In the genomic region with DNA sequence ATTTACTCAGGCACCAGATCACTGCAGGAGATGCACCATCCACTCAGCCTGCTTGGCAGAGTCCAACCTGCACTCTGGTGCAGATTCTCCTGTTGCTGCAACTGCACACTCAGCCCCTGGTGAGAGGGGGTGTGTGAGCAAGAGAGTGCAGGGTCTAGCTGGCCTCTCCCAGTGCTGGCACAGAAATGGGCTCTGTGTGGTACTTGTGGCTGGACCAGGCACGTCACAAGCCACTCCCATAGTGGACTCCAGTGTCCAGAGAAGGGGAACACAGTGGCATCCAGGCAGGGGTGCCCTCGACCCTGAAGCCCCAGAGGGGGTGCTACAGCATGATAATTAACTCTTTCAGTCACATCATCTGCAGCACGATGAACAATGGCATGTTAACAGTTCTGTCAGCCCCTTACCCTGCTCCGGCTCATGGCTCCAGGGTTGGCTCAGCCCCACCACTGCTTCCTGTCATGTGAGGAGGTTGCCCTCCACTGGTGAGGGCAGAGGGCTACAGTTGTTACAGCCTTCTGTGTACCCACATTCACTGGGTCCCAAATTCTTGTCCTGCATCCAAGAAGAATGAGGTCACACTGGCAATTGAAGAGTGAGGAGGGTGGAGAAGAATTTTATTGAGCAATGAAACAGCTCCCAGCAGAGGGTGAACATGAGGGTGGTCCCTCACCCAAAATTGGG, we compare ENCODE assay signal across 1 cellular context.
TF ChIP-seq lines count a peak whose summit lies in the region.

No MANE protein-coding gene starts in this region.

TF ChIP-seq in HCT116, 20 proteins besides CTCF, POLR2A, EP300 and RAD21:
- TF ChIP-seq, protein P1, sequence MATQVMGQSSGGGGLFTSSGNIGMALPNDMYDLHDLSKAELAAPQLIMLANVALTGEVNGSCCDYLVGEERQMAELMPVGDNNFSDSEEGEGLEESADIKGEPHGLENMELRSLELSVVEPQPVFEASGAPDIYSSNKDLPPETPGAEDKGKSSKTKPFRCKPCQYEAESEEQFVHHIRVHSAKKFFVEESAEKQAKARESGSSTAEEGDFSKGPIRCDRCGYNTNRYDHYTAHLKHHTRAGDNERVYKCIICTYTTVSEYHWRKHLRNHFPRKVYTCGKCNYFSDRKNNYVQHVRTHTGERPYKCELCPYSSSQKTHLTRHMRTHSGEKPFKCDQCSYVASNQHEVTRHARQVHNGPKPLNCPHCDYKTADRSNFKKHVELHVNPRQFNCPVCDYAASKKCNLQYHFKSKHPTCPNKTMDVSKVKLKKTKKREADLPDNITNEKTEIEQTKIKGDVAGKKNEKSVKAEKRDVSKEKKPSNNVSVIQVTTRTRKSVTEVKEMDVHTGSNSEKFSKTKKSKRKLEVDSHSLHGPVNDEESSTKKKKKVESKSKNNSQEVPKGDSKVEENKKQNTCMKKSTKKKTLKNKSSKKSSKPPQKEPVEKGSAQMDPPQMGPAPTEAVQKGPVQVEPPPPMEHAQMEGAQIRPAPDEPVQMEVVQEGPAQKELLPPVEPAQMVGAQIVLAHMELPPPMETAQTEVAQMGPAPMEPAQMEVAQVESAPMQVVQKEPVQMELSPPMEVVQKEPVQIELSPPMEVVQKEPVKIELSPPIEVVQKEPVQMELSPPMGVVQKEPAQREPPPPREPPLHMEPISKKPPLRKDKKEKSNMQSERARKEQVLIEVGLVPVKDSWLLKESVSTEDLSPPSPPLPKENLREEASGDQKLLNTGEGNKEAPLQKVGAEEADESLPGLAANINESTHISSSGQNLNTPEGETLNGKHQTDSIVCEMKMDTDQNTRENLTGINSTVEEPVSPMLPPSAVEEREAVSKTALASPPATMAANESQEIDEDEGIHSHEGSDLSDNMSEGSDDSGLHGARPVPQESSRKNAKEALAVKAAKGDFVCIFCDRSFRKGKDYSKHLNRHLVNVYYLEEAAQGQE (IDR thresholded peaks at IDR 0.05; ENCODE audit: low read depth), result no peak
- TF ChIP-seq, protein P2, sequence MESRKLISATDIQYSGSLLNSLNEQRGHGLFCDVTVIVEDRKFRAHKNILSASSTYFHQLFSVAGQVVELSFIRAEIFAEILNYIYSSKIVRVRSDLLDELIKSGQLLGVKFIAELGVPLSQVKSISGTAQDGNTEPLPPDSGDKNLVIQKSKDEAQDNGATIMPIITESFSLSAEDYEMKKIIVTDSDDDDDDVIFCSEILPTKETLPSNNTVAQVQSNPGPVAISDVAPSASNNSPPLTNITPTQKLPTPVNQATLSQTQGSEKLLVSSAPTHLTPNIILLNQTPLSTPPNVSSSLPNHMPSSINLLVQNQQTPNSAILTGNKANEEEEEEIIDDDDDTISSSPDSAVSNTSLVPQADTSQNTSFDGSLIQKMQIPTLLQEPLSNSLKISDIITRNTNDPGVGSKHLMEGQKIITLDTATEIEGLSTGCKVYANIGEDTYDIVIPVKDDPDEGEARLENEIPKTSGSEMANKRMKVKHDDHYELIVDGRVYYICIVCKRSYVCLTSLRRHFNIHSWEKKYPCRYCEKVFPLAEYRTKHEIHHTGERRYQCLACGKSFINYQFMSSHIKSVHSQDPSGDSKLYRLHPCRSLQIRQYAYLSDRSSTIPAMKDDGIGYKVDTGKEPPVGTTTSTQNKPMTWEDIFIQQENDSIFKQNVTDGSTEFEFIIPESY (IDR thresholded peaks at IDR 0.05; ENCODE audit: extremely low read depth, insufficient replicate concordance, low read length), result no peak
- TF ChIP-seq CBX3 (IDR thresholded peaks at IDR 0.05; ENCODE audit: low read depth) (no peak), TCF7L2 (IDR thresholded peaks at IDR 0.05; ENCODE audit: borderline replicate concordance, extremely low read depth, insufficient read depth, insufficient read length) (no peak), YY1 (IDR thresholded peaks at IDR 0.05; ENCODE audit: extremely low read depth, insufficient replicate concordance, low read depth, low read length) (no peak), SIN3A (IDR thresholded peaks at IDR 0.05; ENCODE audit: low read depth) (no peak), EZH2phosphoT487 (IDR thresholded peaks at IDR 0.05; ENCODE audit: borderline replicate concordance) (no peak), ZFX (IDR thresholded peaks at IDR 0.05) (no peak), SRF (IDR thresholded peaks at IDR 0.05; ENCODE audit: low read depth) (no peak), SP1 (IDR thresholded peaks at IDR 0.05; ENCODE audit: low read depth) (no peak), EZH2 (IDR thresholded peaks at IDR 0.05) (no peak), FOSL1 (IDR thresholded peaks at IDR 0.05; ENCODE audit: low read depth) (no peak), EGR1 (IDR thresholded peaks at IDR 0.05; ENCODE audit: low read depth) (no peak)
